In genomic region chr6:103908898-103909297, GRCh38 we compare ENCODE assay signal across 20 cellular contexts.
DNase-seq lines count a peak whose midpoint lies in the region; ATAC-seq and TF ChIP-seq lines count a peak whose summit lies in the region.
"Had no signal": no experiment of that assay in that cellular context is flagged by ENCODE, and none has a peak within 500 bp of the region (broad histone marks: within the 10 kb centered on the region; RNA-seq: fewer than 3 reads in every experiment).

No MANE protein-coding gene starts in this region.

- H2AFZ ChIP-seq in neuronal stem cell (ENCODE audit: low read length): no peak overlapping the region

- peaks cover 5% of the 10 kb centered on the region; the same call in 1 of the 2 replicates for H3K36me3 Mint-ChIP-seq in WTC11
- H3K36me3 Mint-ChIP-seq in endodermal cell (ENCODE audit: low read depth): peaks cover 2% of the 10 kb centered on the region
- no peaks in the 10 kb centered on the region for H3K36me3 Mint-ChIP-seq in activated naive CD4-positive, alpha-beta T cell treated with anti-CD3 and anti-CD28 coated beads, Interleukin-2, amount 10 ng/mL, durations not matched to agents 7 days and 5 days
- H3K36me3 Mint-ChIP-seq: CD14-positive monocyte; CD8-positive, alpha-beta memory T cell had no signal

- H2BK5ac ChIP-seq in neuronal stem cell (ENCODE audit: low read length): no peak overlapping the region

- H3K27me3 Mint-ChIP-seq in WTC11 (ENCODE audit: low read depth) (peaks cover 45% of the 10 kb centered on the region), endodermal cell (ENCODE audit: insufficient read depth) (peaks cover 6% of the 10 kb centered on the region)
- H3K27me3 Mint-ChIP-seq in activated naive CD4-positive, alpha-beta T cell treated with anti-CD3 and anti-CD28 coated beads, Interleukin-2, amount 10 ng/mL, durations not matched to agents 7 days and 5 days: no peaks in the 10 kb centered on the region
- H3K27me3 Mint-ChIP-seq: CD4-positive, alpha-beta T cell; CD8-positive, alpha-beta memory T cell had no signal

- H3K4me1 Mint-ChIP-seq in WTC11 (peaks cover 4% of the 10 kb centered on the region; the same call in 1 of the 2 replicates), endodermal cell (peaks cover 6% of the 10 kb centered on the region)
- H3K4me1 Mint-ChIP-seq in activated naive CD4-positive, alpha-beta T cell treated with anti-CD3 and anti-CD28 coated beads, Interleukin-2, amount 10 ng/mL, durations not matched to agents 7 days and 5 days: no peaks in the 10 kb centered on the region
- H3K4me1 Mint-ChIP-seq: CD14-positive monocyte; CD8-positive, alpha-beta memory T cell had no signal

- peak overlapping the region; percentile 25 for H3K14ac ChIP-seq in neuronal stem cell (ENCODE audit: low read length)

- no peak overlapping the region for H3K18ac ChIP-seq in neuronal stem cell (ENCODE audit: low read length)

- H3K4ac ChIP-seq in neuronal stem cell (ENCODE audit: low read length): no peak overlapping the region

- H3K4me3 Mint-ChIP-seq in WTC11 (no peak overlapping the region), endodermal cell (no peak overlapping the region)
- no peak overlapping the region for H3K4me3 Mint-ChIP-seq in activated naive CD4-positive, alpha-beta T cell treated with anti-CD3 and anti-CD28 coated beads, Interleukin-2, amount 10 ng/mL, durations not matched to agents 7 days and 5 days
- H3K4me3 Mint-ChIP-seq: CD14-positive monocyte; CD4-positive, alpha-beta T cell; CD8-positive, alpha-beta memory T cell had no signal

- H3K4me2 ChIP-seq in neuronal stem cell (ENCODE audit: insufficient read depth, low read length, poor library complexity, severe bottlenecking): no peak overlapping the region
- H3K4me2 ChIP-seq: BLaER1 treated with 17β-estradiol and CSF1 and Interleukin-3, amounts not matched to agents 10 nM and 100 nM had no signal

- H2BK12ac ChIP-seq in neuronal stem cell (ENCODE audit: low read length): no peak overlapping the region

- H3K9ac ChIP-seq in endodermal cell (ENCODE audit: extremely low read depth, low read length, poor library complexity, severe bottlenecking): no peak overlapping the region
- no peak overlapping the region for H3K9ac ChIP-seq in neuronal stem cell (ENCODE audit: low read depth, low read length, poor library complexity)
- H3K9ac ChIP-seq: BLaER1 treated with 17β-estradiol and CSF1 and Interleukin-3, amounts not matched to agents 10 nM and 100 nM had no signal

- H3K36me3 ChIP-seq in endodermal cell (ENCODE audit: control insufficient read depth, insufficient read depth, low read length) (no peaks in the 10 kb centered on the region), neuronal stem cell (replicated peaks in 1 of 2; ENCODE audit: control insufficient read depth in 2 of 2, insufficient read depth in 2 of 2, low read length in 2 of 2) (no peaks in the 10 kb centered on the region)
- H3K36me3 ChIP-seq: BE2C; BLaER1 treated with 17β-estradiol and CSF1 and Interleukin-3, amounts not matched to agents 10 nM and 100 nM had no signal

- DNase-seq in DMS53 (lab: John Stamatoyannopoulos, UW) (peak; percentile 33), DMS53 treated with DMSO at 0.1 percent for 48 hours (lab: John Stamatoyannopoulos, UW; ENCODE audit: unreplicated experiment) (no peak), WTC11 (ENCODE audit: low spot score) (peak; percentile 13), endodermal cell (peak; percentile 53), neuronal stem cell (ENCODE audit: low spot score) (no peak), SHP77 treated with DMSO at 0.1 percent for 48 hours (lab: John Stamatoyannopoulos, UW) (no peak)
- DNase-seq in activated naive CD4-positive, alpha-beta T cell treated with anti-CD3 and anti-CD28 coated beads, Interleukin-2, amount 10 ng/mL, durations not matched to agents 7 days and 5 days: no peak
- DNase-seq: AML-193; BE2C; CD4-positive, alpha-beta T cell; CD8-positive, alpha-beta memory T cell; DMS 273 treated with DMSO at 0.1 percent for 48 hours; DND-41; GOT3; H7 had no signal

- WGBS in endodermal cell (ENCODE audit: insufficient coverage in 1 of 2, insufficient read length in 1 of 2), 2 experiments: 93 to 100% methylated on average over 2 to 3 of the region's 3 CpGs
- no CpG with 5 or more reads among the region's 3 CpGs for WGBS in neuronal stem cell (ENCODE audit: extremely low coverage in 2 of 2, insufficient read length in 2 of 2, insufficient replicate concordance in 1 of 2), 2 donors

- no peak overlapping the region for H2AK5ac ChIP-seq in neuronal stem cell (ENCODE audit: low read depth, low read length)

- no peaks in the 10 kb centered on the region for H3K27me3 ChIP-seq in endodermal cell (ENCODE audit: control insufficient read depth, insufficient read depth, low read length, poor library complexity, severe bottlenecking)
- H3K27me3 ChIP-seq in neuronal stem cell (ENCODE audit: control insufficient read depth in 3 of 3, insufficient read depth in 3 of 3, low read depth in 1 of 3, low read length in 3 of 3): no peaks in the 10 kb centered on the region
- H3K27me3 ChIP-seq: BE2C; BLaER1 treated with 17β-estradiol and CSF1 and Interleukin-3, amounts not matched to agents 10 nM and 100 nM had no signal

- H3K9me3 Mint-ChIP-seq in WTC11: peaks cover 18% of the 10 kb centered on the region
- peaks cover 14% of the 10 kb centered on the region for H3K9me3 Mint-ChIP-seq in endodermal cell
- H3K9me3 Mint-ChIP-seq in activated naive CD4-positive, alpha-beta T cell treated with anti-CD3 and anti-CD28 coated beads, Interleukin-2, amount 10 ng/mL, durations not matched to agents 7 days and 5 days: peaks cover 3% of the 10 kb centered on the region

- H3K79me1 ChIP-seq in neuronal stem cell (ENCODE audit: low read depth, low read length): no peaks in the 10 kb centered on the region

- no peak overlapping the region for H2BK120ac ChIP-seq in neuronal stem cell (ENCODE audit: low read depth, low read length)

- CTCF ChIA-PET in WTC11 (lab: Charles Lee): interaction anchor here (0.9 to 1.0 kb wide), 2 partner anchors 10 to 179 kb away, joined by 3 read pairs; no protein-coding TSS in a partner anchor
- CTCF ChIA-PET in activated naive CD4-positive, alpha-beta T cell treated with anti-CD3 and anti-CD28 coated beads, Interleukin-2, amount 10 ng/mL, durations not matched to agents 7 days and 5 days (lab: Charles Lee): no interaction called here

- H4K8ac ChIP-seq in neuronal stem cell (ENCODE audit: low read depth, low read length): no peak overlapping the region

- TF ChIP-seq CTCF in WTC11 (IDR thresholded peaks at IDR 0.05) (no peak), endodermal cell (conservative IDR thresholded peaks at IDR 0.05) (no peak)

- H3K4me1 ChIP-seq in endodermal cell (ENCODE audit: control insufficient read depth, insufficient read depth, low read length) (peaks cover 6% of the 10 kb centered on the region), neuronal stem cell (ENCODE audit: control insufficient read depth in 2 of 2, insufficient read depth in 1 of 2, low read depth in 1 of 2, low read length in 2 of 2) (no peaks in the 10 kb centered on the region)
- H3K4me1 ChIP-seq: BE2C; BLaER1 treated with 17β-estradiol and CSF1 and Interleukin-3, amounts not matched to agents 10 nM and 100 nM had no signal

- POLR2A ChIA-PET in WTC11 (lab: Charles Lee): no interaction called here

- ATAC-seq in WTC11 (peak; percentile 78), GM21367 (IDR thresholded peaks at IDR 0.05; ENCODE audit: unreplicated experiment) (no peak)
- ATAC-seq: HCT116 had no signal

- no peak overlapping the region for H3K4me3 ChIP-seq in endodermal cell (ENCODE audit: low read length)
- no peak overlapping the region for H3K4me3 ChIP-seq in neuronal stem cell (ENCODE audit: low read length in 2 of 2)
- H3K4me3 ChIP-seq: BLaER1 treated with 17β-estradiol and CSF1 and Interleukin-3, amounts not matched to agents 10 nM and 100 nM had no signal

- H3K27ac ChIP-seq in endodermal cell (ENCODE audit: low read depth, low read length): no peak overlapping the region
- H3K27ac ChIP-seq in neuronal stem cell (replicated peaks; ENCODE audit: low read length): no peak overlapping the region
- H3K27ac ChIP-seq: 22Rv1; BLaER1 treated with 17β-estradiol and CSF1 and Interleukin-3, amounts not matched to agents 10 nM and 100 nM had no signal

- H3K23ac ChIP-seq in neuronal stem cell (ENCODE audit: low read depth, low read length, poor library complexity): no peak overlapping the region

- H3K27ac Mint-ChIP-seq in WTC11: no peak overlapping the region
- no peak overlapping the region for H3K27ac Mint-ChIP-seq in endodermal cell
- H3K27ac Mint-ChIP-seq in activated naive CD4-positive, alpha-beta T cell treated with anti-CD3 and anti-CD28 coated beads, Interleukin-2, amount 10 ng/mL, durations not matched to agents 7 days and 5 days: no peak overlapping the region
- H3K27ac Mint-ChIP-seq: CD14-positive monocyte; CD4-positive, alpha-beta T cell; CD8-positive, alpha-beta memory T cell had no signal

- H2BK15ac ChIP-seq in neuronal stem cell (ENCODE audit: low read length): no peak overlapping the region

- no peak overlapping the region for H4K91ac ChIP-seq in neuronal stem cell (ENCODE audit: low read depth, low read length, poor library complexity)

- H3K9me3 ChIP-seq in endodermal cell (ENCODE audit: control insufficient read depth, low read length) (peaks cover 15% of the 10 kb centered on the region), neuronal stem cell (replicated peaks in 1 of 2; ENCODE audit: control insufficient read depth in 2 of 2, insufficient read depth in 1 of 2, low read depth in 1 of 2, low read length in 2 of 2) (no peaks in the 10 kb centered on the region)
- H3K9me3 ChIP-seq: BE2C had no signal

TF ChIP-seq in WTC11, 78 proteins besides CTCF, POLR2A, EP300 and RAD21 (continues in another document):
- TF ChIP-seq ATF2 (CRISPR knock-in tag; IDR thresholded peaks at IDR 0.05; ENCODE audit: borderline replicate concordance, low read depth) (no peak), MXD4 (CRISPR knock-in tag; IDR thresholded peaks at IDR 0.05; ENCODE audit: borderline replicate concordance) (no peak), CREM (CRISPR knock-in tag; IDR thresholded peaks at IDR 0.05) (no peak)

Comparison
In these comparisons a context has a peak if more than half of its experiments do, and no peak if none do; other contexts are left out.
1. DNase-seq: peak in DMS53 (single experiment), WTC11 (single experiment) and endodermal cell (single experiment); none in DMS53 treated with DMSO at 0.1 percent for 48 hours (single experiment), neuronal stem cell (single experiment), activated naive CD4-positive, alpha-beta T cell treated with anti-CD3 and anti-CD28 coated beads, Interleukin-2, amount 10 ng/mL, durations not matched to agents 7 days and 5 days (single experiment) and SHP77 treated with DMSO at 0.1 percent for 48 hours (single experiment).